Comparison of ENCODE assay signal across 26 cellular contexts in genomic region chr22:19201858-19202798, GRCh38. TPM values are rescaled to one million over a fixed set of nuclear protein-coding genes. Genes with fewer than 3 reads are reported as not detected.
DNase-seq lines count a peak whose midpoint lies in the region; ATAC-seq, FAIRE-seq and TF ChIP-seq lines count a peak whose summit lies in the region.
"Had no signal": no experiment of that assay in that cellular context is flagged by ENCODE, and none has a peak within 500 bp of the region (broad histone marks: within the 10 kb centered on the region; RNA-seq: fewer than 3 reads in every experiment).

No MANE protein-coding gene starts in this region.

- H3K9me3 Mint-ChIP-seq in GM23338, result peaks cover 5% of the 10 kb centered on the region; the same call in 1 of the 3 replicates
- H3K9me3 Mint-ChIP-seq in natural killer cell treated with Interleukin-12 subunit alpha and Interleukin-12 subunit beta and Interleukin-15 and Interleukin-18, amount 100 ng/mL, for 72 hours, result no peaks in the 10 kb centered on the region

- POLR2A ChIA-PET in RWPE1 (lab: Yijun Ruan, JAX; ENCODE audit: low non-redundant PET), result no interaction called here

- H3K27ac ChIP-seq in 22Rv1 (peak overlapping the region; percentile 61), GM23338 (ENCODE audit: low read depth) (no peak overlapping the region), RWPE1 (0 out of 2 replicates have a peak overlapping the region, but pooled peaks have one; percentile 14), pancreas (no peak overlapping the region)
- H3K27ac ChIP-seq: C4-2B, ovary, right lobe of liver, SJSA1, suprapubic skin had no signal

- no peak for DNase-seq in GM23338 (ENCODE audit: low spot score)
- no peak for DNase-seq in RWPE1 (ENCODE audit: low spot score)
- no peak for DNase-seq in natural killer cell treated with Interleukin-12 subunit alpha and Interleukin-12 subunit beta and Interleukin-15 and Interleukin-18, amount 100 ng/mL, for 72 hours (ENCODE audit: low spot score)
- no peak for DNase-seq in NCI-H1436 treated with DMSO at 0.1 percent for 48 hours (lab: John Stamatoyannopoulos, UW)
- no peak for DNase-seq in pancreas
- no peak for DNase-seq in G401 (ENCODE audit: low spot score)
- DNase-seq: activated T-cell treated with anti-CD3 and anti-CD28 coated beads, Interleukin-2, amount 50 U/mL, for 72 hours; GDM1; NCI-H1417; NCI-H524; ovary; stimulated activated CD4-positive, alpha-beta T cell treated with anti-CD3 and anti-CD28 coated beads, Interleukin-15, amount 100 ng/mL, for 24 hours had no signal

- H3K4me2 ChIP-seq in GM23338, result no peak overlapping the region

- 86 to 94% methylated on average over 18 of the region's 18 CpGs for WGBS in pancreas, 2 donors

- no peak for FAIRE-seq in pancreas (lab: Jason Lieb, UNC)
- FAIRE-seq: astrocyte, frontal cortex, keratinocyte had no signal

- H3K4me3 Mint-ChIP-seq in GM23338, result no peak overlapping the region
- no peak overlapping the region for H3K4me3 Mint-ChIP-seq in natural killer cell treated with Interleukin-12 subunit alpha and Interleukin-12 subunit beta and Interleukin-15 and Interleukin-18, amount 100 ng/mL, for 72 hours
- H3K4me3 Mint-ChIP-seq: activated T-cell treated with anti-CD3 and anti-CD28 coated beads, Interleukin-2, amount 50 U/mL, for 72 hours had no signal

- CTCF ChIA-PET in RWPE1 (lab: Yijun Ruan, JAX), result no interaction called here

- intact Hi-C loops in pancreas (cut with DNase I), result no loop called here

- H3K4me1 Mint-ChIP-seq in GM23338, result peaks cover 10% of the 10 kb centered on the region
- peaks cover 4 to 7% of the 10 kb centered on the region in 2 donors for H3K4me1 Mint-ChIP-seq in natural killer cell treated with Interleukin-12 subunit alpha and Interleukin-12 subunit beta and Interleukin-15 and Interleukin-18, amount 100 ng/mL, for 72 hours (ENCODE audit: low read depth in 2 of 2)

- H3K4me3 ChIP-seq in GM23338 (no peak overlapping the region), pancreas (no peak overlapping the region)
- H3K4me3 ChIP-seq: ovary, right lobe of liver, SJSA1, suprapubic skin had no signal

- H3K4me1 ChIP-seq in GM23338 (ENCODE audit: insufficient read depth) (no peaks in the 10 kb centered on the region), pancreas (no peaks in the 10 kb centered on the region)
- H3K4me1 ChIP-seq: right lobe of liver, SJSA1, suprapubic skin had no signal

- H3K79me2 ChIP-seq in GM23338 (replicated peaks; ENCODE audit: insufficient read depth), result no peaks in the 10 kb centered on the region

- H3F3A ChIP-seq in GM23338 (replicated peaks; ENCODE audit: low read depth), result no peaks in the 10 kb centered on the region

- H3K27me3 Mint-ChIP-seq in GM23338 (ENCODE audit: insufficient read depth, low read depth, poor library complexity), result peaks cover 11% of the 10 kb centered on the region
- peaks cover 0 to 7% of the 10 kb centered on the region in 2 donors for H3K27me3 Mint-ChIP-seq in natural killer cell treated with Interleukin-12 subunit alpha and Interleukin-12 subunit beta and Interleukin-15 and Interleukin-18, amount 100 ng/mL, for 72 hours

- H2AFZ ChIP-seq in GM23338, result no peak overlapping the region

- H3K36me3 ChIP-seq in GM23338 (ENCODE audit: insufficient read depth), result no peaks in the 10 kb centered on the region
- H3K36me3 ChIP-seq in pancreas, result no peaks in the 10 kb centered on the region
- H3K36me3 ChIP-seq: ovary, right lobe of liver, suprapubic skin had no signal

- ATAC-seq in GM23338 (no peak), pancreas (no peak), HG03039 (IDR thresholded peaks at IDR 0.05; ENCODE audit: unreplicated experiment) (no peak)
- peak; percentile 43 to 57 for ATAC-seq in natural killer cell treated with Interleukin-12 subunit alpha and Interleukin-12 subunit beta and Interleukin-15 and Interleukin-18, amount 100 ng/mL, for 72 hours
- ATAC-seq: activated naive CD4-positive, alpha-beta T cell treated with anti-CD3 and anti-CD28 coated beads, Interleukin-2, amount 50 U/mL, for 72 hours; activated T-cell treated with anti-CD3 and anti-CD28 coated beads, Interleukin-2, amount 50 U/mL, for 72 hours had no signal

- H4K20me1 ChIP-seq in GM23338 (replicated peaks; ENCODE audit: insufficient read depth), result no peaks in the 10 kb centered on the region

- H3K9me2 ChIP-seq in GM23338 (ENCODE audit: insufficient read depth), result no peaks in the 10 kb centered on the region

- in situ Hi-C loops in G401 (cut with HindIII; ENCODE audit: low sequenced_read_pairs), result no loop called here

- H3K36me3 Mint-ChIP-seq in GM23338 (ENCODE audit: low read depth), result peaks cover 10% of the 10 kb centered on the region; the same call in 1 of the 3 replicates
- no peaks in the 10 kb centered on the region for H3K36me3 Mint-ChIP-seq in natural killer cell treated with Interleukin-12 subunit alpha and Interleukin-12 subunit beta and Interleukin-15 and Interleukin-18, amount 100 ng/mL, for 72 hours
- H3K36me3 Mint-ChIP-seq: activated naive CD4-positive, alpha-beta T cell treated with anti-CD3 and anti-CD28 coated beads, Interleukin-2, amount 50 U/mL, for 72 hours had no signal

- H3K27ac Mint-ChIP-seq in GM23338, result no peak overlapping the region
- H3K27ac Mint-ChIP-seq in natural killer cell treated with Interleukin-12 subunit alpha and Interleukin-12 subunit beta and Interleukin-15 and Interleukin-18, amount 100 ng/mL, for 72 hours, result no peak overlapping the region
- H3K27ac Mint-ChIP-seq: activated T-cell treated with anti-CD3 and anti-CD28 coated beads, Interleukin-2, amount 50 U/mL, for 72 hours had no signal

- no peaks in the 10 kb centered on the region for H3K9me3 ChIP-seq in pancreas
- H3K9me3 ChIP-seq: ovary, right lobe of liver, SJSA1, suprapubic skin had no signal

- TF ChIP-seq CTCF in 22Rv1 (IDR thresholded peaks at IDR 0.05) (no peak), GM23338 (conservative IDR thresholded peaks at IDR 0.05; ENCODE audit: low read depth in 2 of 2) (no peak), RWPE1 (conservative IDR thresholded peaks at IDR 0.05; ENCODE audit: low read depth) (no peak), pancreas (IDR thresholded peaks at IDR 0.05) (no peak)

- H3K27me3 ChIP-seq in GM23338 (ENCODE audit: insufficient read depth), result no peaks in the 10 kb centered on the region
- no peaks in the 10 kb centered on the region for H3K27me3 ChIP-seq in pancreas
- H3K27me3 ChIP-seq: ovary, right lobe of liver, SJSA1, suprapubic skin had no signal

TF ChIP-seq in GM23338, 12 proteins besides CTCF, POLR2A, EP300 and RAD21 (continues in another document):
- TF ChIP-seq ZNF331 (CRISPR knock-in tag; IDR thresholded peaks at IDR 0.05; ENCODE audit: low read depth), result no peak
- no peak for TF ChIP-seq NANOG (IDR thresholded peaks at IDR 0.05; ENCODE audit: borderline replicate concordance)
- no peak for TF ChIP-seq EZH2 (IDR thresholded peaks at IDR 0.05; ENCODE audit: low read depth, unreplicated experiment)
- no peak for TF ChIP-seq STAT1 (IDR thresholded peaks at IDR 0.05; ENCODE audit: unreplicated experiment)
- TF ChIP-seq REST (IDR thresholded peaks at IDR 0.05; ENCODE audit: unreplicated experiment), result peak; percentile 54
- TF ChIP-seq ZNF114 (CRISPR knock-in tag; IDR thresholded peaks at IDR 0.05), result no peak

RNA-seq across cellular contexts. Expression of gene SLC25A1, which starts 23.6 kb away (rescaled TPM):
- 210 and 242 TPM in 2 replicates for total RNA-seq in GM23338 (2014; rRNA removed; shearing (Covaris generic))
- polyA plus RNA-seq in GM23338 (2016; fragmentation: Nextera tagmentation; extraction: Ambion mirVana) (141 and 145 TPM in 2 replicates), pancreas (10 to 100 TPM; 29.3 to 43.9 TPM)
- 10 to 100 TPM; 44.5 to 44.7 TPM for total RNA-seq in natural killer cell treated with Interleukin-12 subunit alpha and Interleukin-12 subunit beta and Interleukin-15 and Interleukin-18, amount 100 ng/mL, for 72 hours
- total RNA-seq in pancreas, result 10 to 100 TPM; 35.0 to 42.7 (median 35.9) TPM
- total RNA-seq in G401 (2014; rRNA removed; shearing (Covaris generic)), result 154 and 198 TPM in 2 replicates

RNA-seq across cellular contexts. Expression of gene GSC2, which starts 52.0 kb away (rescaled TPM):
- not detected in 2 replicates for total RNA-seq in GM23338 (2014; rRNA removed; shearing (Covaris generic))
- polyA plus RNA-seq in GM23338 (2016; fragmentation: Nextera tagmentation; extraction: Ambion mirVana) (not detected in 2 replicates), pancreas (not detected)
- total RNA-seq in natural killer cell treated with Interleukin-12 subunit alpha and Interleukin-12 subunit beta and Interleukin-15 and Interleukin-18, amount 100 ng/mL, for 72 hours, result not detected
- total RNA-seq in pancreas, result not detected
- total RNA-seq in G401 (2014; rRNA removed; shearing (Covaris generic)), result 0.44 TPM in 1 of 2 replicates, not detected in the other
- total RNA-seq: activated CD8-positive, alpha-beta memory T cell treated with anti-CD3 and anti-CD28 coated beads for 36 hours; activated naive CD4-positive, alpha-beta T cell treated with anti-CD3 and anti-CD28 coated beads, Interleukin-2, amount 50 U/mL, for 72 hours; activated T-cell treated with anti-CD3 and anti-CD28 coated beads, Interleukin-2, amount 50 U/mL, for 72 hours; astrocyte; epithelial cell of proximal tubule; frontal cortex; myocyte; ovary; right lobe of liver; SJSA1; suprapubic skin; T-helper 2 cell treated with Interferon-gamma antibody and Interleukin-4, amounts not matched to agents 100 ng/mL and 5 ng/mL, for 36 hours had no signal
- polyA plus RNA-seq: keratinocyte, ovary had no signal

RNA-seq across cellular contexts. Expression of gene ESS2, which starts 57.7 kb away (rescaled TPM):
- total RNA-seq in GM23338 (2014; rRNA removed; shearing (Covaris generic)), result 18.4 and 21.6 TPM in 2 replicates
- polyA plus RNA-seq in GM23338 (2016; fragmentation: Nextera tagmentation; extraction: Ambion mirVana), result 12.3 and 15.2 TPM in 2 replicates
- total RNA-seq in natural killer cell treated with Interleukin-12 subunit alpha and Interleukin-12 subunit beta and Interleukin-15 and Interleukin-18, amount 100 ng/mL, for 72 hours, result 10 to 100 TPM; 30.0 to 38.6 TPM
- 1 to 10 TPM; 5.4 to 7.3 (median 6.2) TPM for total RNA-seq in pancreas
- polyA plus RNA-seq in pancreas, result 10 to 100 TPM; 13.3 to 14.6 TPM
- 28.7 and 39.0 TPM in 2 replicates for total RNA-seq in G401 (2014; rRNA removed; shearing (Covaris generic))

Comparison
In these comparisons a context has a peak if more than half of its experiments do, and no peak if none do; other contexts are left out.
1. H3K27ac ChIP-seq: peak in 22Rv1 (single experiment) and RWPE1 (single experiment); none in GM23338 (single experiment) and pancreas (0 of 4).
2. ATAC-seq: peak in natural killer cell treated with Interleukin-12 subunit alpha and Interleukin-12 subunit beta and Interleukin-15 and Interleukin-18, amount 100 ng/mL, for 72 hours (2 of 2); none in GM23338 (single experiment), pancreas (0 of 4) and HG03039 (single experiment).